Comparison of ENCODE assay signal across 2 cellular contexts in the genomic region with DNA sequence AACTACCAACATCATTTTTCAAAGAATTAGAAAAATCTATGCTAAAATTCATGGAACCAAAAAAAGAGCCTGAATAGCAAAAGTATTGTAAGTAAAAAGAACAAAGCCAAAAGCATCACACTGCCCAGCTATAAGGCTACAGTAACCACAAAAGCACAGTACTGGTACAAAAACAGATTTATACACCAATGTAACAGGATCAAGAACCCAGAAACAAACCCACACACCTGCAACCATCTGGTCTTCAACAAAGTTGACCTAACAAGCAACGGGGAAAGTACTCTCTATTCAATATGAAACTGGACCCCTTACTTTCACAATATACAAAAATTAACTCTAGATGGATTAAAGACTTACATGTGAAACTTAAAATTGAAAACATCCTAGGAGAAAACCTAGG.
TF ChIP-seq lines count a peak whose summit lies in the region.

No MANE protein-coding gene starts in this region.

TF ChIP-seq in GM12878, 131 proteins besides CTCF, POLR2A, EP300 and RAD21 (continued from another document):
- TF ChIP-seq, protein P1, sequence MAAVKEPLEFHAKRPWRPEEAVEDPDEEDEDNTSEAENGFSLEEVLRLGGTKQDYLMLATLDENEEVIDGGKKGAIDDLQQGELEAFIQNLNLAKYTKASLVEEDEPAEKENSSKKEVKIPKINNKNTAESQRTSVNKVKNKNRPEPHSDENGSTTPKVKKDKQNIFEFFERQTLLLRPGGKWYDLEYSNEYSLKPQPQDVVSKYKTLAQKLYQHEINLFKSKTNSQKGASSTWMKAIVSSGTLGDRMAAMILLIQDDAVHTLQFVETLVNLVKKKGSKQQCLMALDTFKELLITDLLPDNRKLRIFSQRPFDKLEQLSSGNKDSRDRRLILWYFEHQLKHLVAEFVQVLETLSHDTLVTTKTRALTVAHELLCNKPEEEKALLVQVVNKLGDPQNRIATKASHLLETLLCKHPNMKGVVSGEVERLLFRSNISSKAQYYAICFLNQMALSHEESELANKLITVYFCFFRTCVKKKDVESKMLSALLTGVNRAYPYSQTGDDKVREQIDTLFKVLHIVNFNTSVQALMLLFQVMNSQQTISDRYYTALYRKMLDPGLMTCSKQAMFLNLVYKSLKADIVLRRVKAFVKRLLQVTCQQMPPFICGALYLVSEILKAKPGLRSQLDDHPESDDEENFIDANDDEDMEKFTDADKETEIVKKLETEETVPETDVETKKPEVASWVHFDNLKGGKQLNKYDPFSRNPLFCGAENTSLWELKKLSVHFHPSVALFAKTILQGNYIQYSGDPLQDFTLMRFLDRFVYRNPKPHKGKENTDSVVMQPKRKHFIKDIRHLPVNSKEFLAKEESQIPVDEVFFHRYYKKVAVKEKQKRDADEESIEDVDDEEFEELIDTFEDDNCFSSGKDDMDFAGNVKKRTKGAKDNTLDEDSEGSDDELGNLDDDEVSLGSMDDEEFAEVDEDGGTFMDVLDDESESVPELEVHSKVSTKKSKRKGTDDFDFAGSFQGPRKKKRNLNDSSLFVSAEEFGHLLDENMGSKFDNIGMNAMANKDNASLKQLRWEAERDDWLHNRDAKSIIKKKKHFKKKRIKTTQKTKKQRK (IDR thresholded peaks at IDR 0.05; ENCODE audit: low read depth, low read length) = no peak
TF ChIP-seq in GM12878: peak in this region for 1.

TF ChIP-seq in SK-N-SH treated with all-trans-retinoic acid at 6 μM for 48 hours, 23 proteins besides CTCF, POLR2A, EP300 and RAD21 (continued from another document):
- TF ChIP-seq, protein P2, sequence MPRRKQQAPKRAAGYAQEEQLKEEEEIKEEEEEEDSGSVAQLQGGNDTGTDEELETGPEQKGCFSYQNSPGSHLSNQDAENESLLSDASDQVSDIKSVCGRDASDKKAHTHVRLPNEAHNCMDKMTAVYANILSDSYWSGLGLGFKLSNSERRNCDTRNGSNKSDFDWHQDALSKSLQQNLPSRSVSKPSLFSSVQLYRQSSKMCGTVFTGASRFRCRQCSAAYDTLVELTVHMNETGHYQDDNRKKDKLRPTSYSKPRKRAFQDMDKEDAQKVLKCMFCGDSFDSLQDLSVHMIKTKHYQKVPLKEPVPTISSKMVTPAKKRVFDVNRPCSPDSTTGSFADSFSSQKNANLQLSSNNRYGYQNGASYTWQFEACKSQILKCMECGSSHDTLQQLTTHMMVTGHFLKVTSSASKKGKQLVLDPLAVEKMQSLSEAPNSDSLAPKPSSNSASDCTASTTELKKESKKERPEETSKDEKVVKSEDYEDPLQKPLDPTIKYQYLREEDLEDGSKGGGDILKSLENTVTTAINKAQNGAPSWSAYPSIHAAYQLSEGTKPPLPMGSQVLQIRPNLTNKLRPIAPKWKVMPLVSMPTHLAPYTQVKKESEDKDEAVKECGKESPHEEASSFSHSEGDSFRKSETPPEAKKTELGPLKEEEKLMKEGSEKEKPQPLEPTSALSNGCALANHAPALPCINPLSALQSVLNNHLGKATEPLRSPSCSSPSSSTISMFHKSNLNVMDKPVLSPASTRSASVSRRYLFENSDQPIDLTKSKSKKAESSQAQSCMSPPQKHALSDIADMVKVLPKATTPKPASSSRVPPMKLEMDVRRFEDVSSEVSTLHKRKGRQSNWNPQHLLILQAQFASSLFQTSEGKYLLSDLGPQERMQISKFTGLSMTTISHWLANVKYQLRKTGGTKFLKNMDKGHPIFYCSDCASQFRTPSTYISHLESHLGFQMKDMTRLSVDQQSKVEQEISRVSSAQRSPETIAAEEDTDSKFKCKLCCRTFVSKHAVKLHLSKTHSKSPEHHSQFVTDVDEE (CRISPR knock-in tag; IDR thresholded peaks at IDR 0.05) = no peak
- TF ChIP-seq, protein P3, sequence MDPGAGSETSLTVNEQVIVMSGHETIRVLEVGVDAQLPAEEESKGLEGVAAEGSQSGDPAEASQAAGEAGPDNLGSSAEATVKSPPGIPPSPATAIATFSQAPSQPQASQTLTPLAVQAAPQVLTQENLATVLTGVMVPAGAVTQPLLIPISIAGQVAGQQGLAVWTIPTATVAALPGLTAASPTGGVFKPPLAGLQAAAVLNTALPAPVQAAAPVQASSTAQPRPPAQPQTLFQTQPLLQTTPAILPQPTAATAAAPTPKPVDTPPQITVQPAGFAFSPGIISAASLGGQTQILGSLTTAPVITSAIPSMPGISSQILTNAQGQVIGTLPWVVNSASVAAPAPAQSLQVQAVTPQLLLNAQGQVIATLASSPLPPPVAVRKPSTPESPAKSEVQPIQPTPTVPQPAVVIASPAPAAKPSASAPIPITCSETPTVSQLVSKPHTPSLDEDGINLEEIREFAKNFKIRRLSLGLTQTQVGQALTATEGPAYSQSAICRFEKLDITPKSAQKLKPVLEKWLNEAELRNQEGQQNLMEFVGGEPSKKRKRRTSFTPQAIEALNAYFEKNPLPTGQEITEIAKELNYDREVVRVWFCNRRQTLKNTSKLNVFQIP (CRISPR knock-in tag; IDR thresholded peaks at IDR 0.05; ENCODE audit: borderline replicate concordance, low read depth) = no peak
- no peak for TF ChIP-seq ZFP30 (CRISPR knock-in tag; IDR thresholded peaks at IDR 0.05)
